Comparison of ENCODE assay signal across 18 cellular contexts in genomic region chr7:19024261-19024660, GRCh38.
DNase-seq lines count a peak whose midpoint lies in the region; ATAC-seq, FAIRE-seq and TF ChIP-seq lines count a peak whose summit lies in the region.
"Had no signal": no experiment of that assay in that cellular context is flagged by ENCODE, and none has a peak within 500 bp of the region (broad histone marks: within the 10 kb centered on the region; RNA-seq: fewer than 3 reads in every experiment).

No MANE protein-coding gene starts in this region.

- peak overlapping the region; percentile 15 for H2AFZ ChIP-seq in ACC112 (ENCODE audit: low read length, unreplicated experiment)
- H2AFZ ChIP-seq in keratinocyte (ENCODE audit: control insufficient read depth, low read length): peak overlapping the region; percentile 64

- FAIRE-seq in HTR-8/SVneo (lab: Jason Lieb, UNC) (no peak), keratinocyte (lab: Jason Lieb, UNC) (peak; percentile 92)
- FAIRE-seq: A204.1 had no signal

- H3K36me3 ChIP-seq in ACC112 (ENCODE audit: insufficient read depth, low read length) (no peaks in the 10 kb centered on the region), keratinocyte (ENCODE audit: control insufficient read depth in 2 of 2, extremely low read depth in 1 of 2, insufficient read depth in 2 of 2, low read length in 2 of 2) (no peaks in the 10 kb centered on the region)
- H3K36me3 ChIP-seq: cardiac muscle cell, vagina had no signal

- H3K27me3 ChIP-seq in ACC112 (ENCODE audit: insufficient read depth, low read length) (no peaks in the 10 kb centered on the region), keratinocyte (ENCODE audit: control insufficient read depth, extremely low read depth, insufficient read depth, low read length) (no peaks in the 10 kb centered on the region)
- H3K27me3 ChIP-seq: cardiac muscle cell, vagina had no signal

- dilution Hi-C loops in keratinocyte (cut with MboI; ENCODE audit: extremely low pct_ligation_motif_present, low sequenced_read_pairs): no loop called here

- peaks cover 28% of the 10 kb centered on the region for H3K4me1 ChIP-seq in ACC112 (ENCODE audit: control insufficient read depth, insufficient read depth, low read length, unreplicated experiment)
- H3K4me1 ChIP-seq in keratinocyte (ENCODE audit: control insufficient read depth, extremely low read depth, insufficient read depth, low read length): peaks cover 37% of the 10 kb centered on the region
- H3K4me1 ChIP-seq: vagina had no signal

- DNase-seq in HTR-8/SVneo (ENCODE audit: insufficient read length, low spot score): peak; percentile 14
- DNase-seq in cardiac fibroblast (ENCODE audit: low read depth in 2 of 2): peak; percentile 86 to 88
- DNase-seq in keratinocyte (ENCODE audit: low read depth, low spot score): no peak
- DNase-seq in amniotic stem cell (lab: John Stamatoyannopoulos, UW): no peak
- DNase-seq in mesenteric fat pad (ENCODE audit: low spot score): no peak
- DNase-seq: activated B cell treated with CpG ODN at 0.5 μM for 24 hours; activated naive CD4-positive, alpha-beta T cell; COR-L47; left ventricle myocardium superior; NCI-H2171; stimulated activated naive CD8-positive, alpha-beta T cell treated with anti-CD3 and anti-CD28 coated beads, Interleukin-15, Interleukin-2, amounts not matched to agents 100 U/mL and 50 U/mL, for 24 hours had no signal

- H3K4me3 ChIP-seq in ACC112 (ENCODE audit: low read depth, low read length) (no peak overlapping the region; the same call in 1 of the 2 replicates), cardiac fibroblast (replicated peaks in 1 of 2; ENCODE audit: low read depth in 2 of 2, low read length in 2 of 2) (no peak overlapping the region), keratinocyte (ENCODE audit: control insufficient read depth in 2 of 3, extremely low read depth in 1 of 3, insufficient read depth in 2 of 3, low read depth in 1 of 3, low read length in 3 of 3) (no peak overlapping the region)
- H3K4me3 ChIP-seq: cardiac muscle cell, vagina had no signal

- no peaks in the 10 kb centered on the region for H3K9me1 ChIP-seq in keratinocyte (ENCODE audit: control insufficient read depth, extremely low read depth, insufficient read depth, low read length)

- no peaks in the 10 kb centered on the region for H3K79me2 ChIP-seq in ACC112 (ENCODE audit: control insufficient read depth, insufficient read depth, low read length, unreplicated experiment)
- H3K79me2 ChIP-seq in keratinocyte (ENCODE audit: control insufficient read depth, insufficient read depth, low read length): no peaks in the 10 kb centered on the region

- peak overlapping the region; percentile 27 for H3K4me2 ChIP-seq in keratinocyte (ENCODE audit: control insufficient read depth, extremely low read depth, insufficient read depth, low read depth, low read length)

- TF ChIP-seq CTCF in cardiac fibroblast (IDR thresholded peaks at IDR 0.05; ENCODE audit: low read depth, low read length): no peak
- TF ChIP-seq CTCF in keratinocyte (optimal IDR thresholded peaks at IDR 0.05 in 1 of 3, IDR thresholded peaks at IDR 0.05 in 1 of 3, conservative IDR thresholded peaks at IDR 0.05 in 1 of 3; ENCODE audit: extremely low read depth in 1 of 3, insufficient read depth in 2 of 3, low read length in 3 of 3): no peak

- no peaks in the 10 kb centered on the region for H4K20me1 ChIP-seq in keratinocyte (ENCODE audit: control insufficient read depth, extremely low read depth, insufficient read depth, low read length)

- H3K27ac ChIP-seq in ACC112 (ENCODE audit: low read depth, low read length) (peak overlapping the region; percentile 41), keratinocyte (ENCODE audit: control insufficient read depth, insufficient read depth, low read length) (no peak overlapping the region)
- H3K27ac ChIP-seq: cardiac muscle cell, vagina had no signal

- no peak for ATAC-seq in HG03139 (IDR thresholded peaks at IDR 0.05; ENCODE audit: unreplicated experiment)
- ATAC-seq in GM19351 (IDR thresholded peaks at IDR 0.05; ENCODE audit: unreplicated experiment): no peak
- ATAC-seq: left ventricle myocardium superior; natural killer cell treated with Interleukin-12 subunit alpha and Interleukin-12 subunit beta and Interleukin-15 and Interleukin-18, amount 100 ng/mL, for 72 hours; stimulated activated naive CD8-positive, alpha-beta T cell treated with anti-CD3 and anti-CD28 coated beads, Interleukin-15, Interleukin-2, amounts not matched to agents 100 U/mL and 50 U/mL, for 24 hours had no signal

- H3K9ac ChIP-seq in keratinocyte (ENCODE audit: control insufficient read depth, extremely low read depth, insufficient read depth, low read length): no peak overlapping the region

- H3K9me3 ChIP-seq in keratinocyte (ENCODE audit: control insufficient read depth, low read depth, low read length): no peaks in the 10 kb centered on the region
- H3K9me3 ChIP-seq: vagina had no signal

Comparison
In these comparisons a context has a peak if more than half of its experiments do, and no peak if none do; other contexts are left out.
1. DNase-seq: peak in HTR-8/SVneo (single experiment) and cardiac fibroblast (2 of 2); none in keratinocyte (single experiment), amniotic stem cell (single experiment) and mesenteric fat pad (single experiment).